ENCODE assay signal across 1 cellular context in the genomic region with DNA sequence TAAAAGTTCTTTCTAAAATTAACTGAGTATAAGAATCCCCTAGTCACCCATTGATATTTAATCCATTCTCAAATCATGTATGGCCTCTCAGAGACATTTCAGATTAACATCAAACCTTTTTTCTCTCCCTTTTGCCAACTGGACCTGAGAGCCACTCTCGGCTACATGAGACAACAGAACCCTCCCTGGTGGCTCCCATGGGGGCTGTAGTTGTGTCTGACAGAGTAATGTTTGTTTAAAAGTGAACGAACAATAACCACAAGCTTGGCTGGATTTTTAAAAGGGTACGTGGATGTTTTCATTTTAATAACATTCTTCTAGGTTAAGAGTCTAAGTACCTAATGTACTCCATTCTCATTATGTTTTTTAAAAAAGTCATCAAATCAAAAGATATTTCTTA.
TF ChIP-seq lines count a peak whose summit lies in the region.

No MANE protein-coding gene starts in this region.

TF ChIP-seq in HEK293, 187 proteins besides CTCF, POLR2A, EP300 and RAD21 (continued from another document):
- TF ChIP-seq ZNF354C (tag by site-specific recombination; IDR thresholded peaks at IDR 0.05; ENCODE audit: borderline replicate concordance, low read depth), result no peak
TF ChIP-seq in HEK293: peak in this region for 3.
